In genomic region chr4:8538703-8539567, GRCh38 we compare ENCODE assay signal across 14 cellular contexts. TPM values are rescaled to one million over a fixed set of nuclear protein-coding genes. Genes with fewer than 3 reads are reported as not detected.
A peak's percentile ranks its signal among the peaks of the same experiment; 100 is the strongest.
DNase-seq lines count a peak whose midpoint lies in the region; TF ChIP-seq lines count a peak whose summit lies in the region.
"Had no signal": no experiment of that assay in that cellular context is flagged by ENCODE, and none has a peak within 500 bp of the region (broad histone marks: within the 10 kb centered on the region; RNA-seq: fewer than 3 reads in every experiment).

No MANE protein-coding gene starts in this region.

- H3K27ac ChIP-seq in H9 (ENCODE audit: insufficient read length, low read depth, low read length): no peak overlapping the region
- H3K27ac ChIP-seq: gastrocnemius medialis, HL-60, thoracic aorta had no signal

- H3K18ac ChIP-seq in H9 (ENCODE audit: insufficient read length, low read depth, low read length): no peak overlapping the region

- no peak overlapping the region for H3K4me2 ChIP-seq in H9 (ENCODE audit: insufficient read depth, insufficient read length, low read length)

- no peaks in the 10 kb centered on the region for H3K27me3 Mint-ChIP-seq in chondrocyte (ENCODE audit: low read depth)
- no peaks in the 10 kb centered on the region for H3K27me3 Mint-ChIP-seq in H9 (ENCODE audit: low read depth)

- in situ Hi-C loops in Caki2 (cut with HindIII; ENCODE audit: low pct_unique_long_range_greater_than_20kb, low sequenced_read_pairs): no loop called here

- no peaks in the 10 kb centered on the region for H3K79me2 ChIP-seq in H9 (ENCODE audit: insufficient read depth, low read length)

- H2BK120ac ChIP-seq in H9 (ENCODE audit: low read depth, low read length, poor library complexity, severe bottlenecking): no peak overlapping the region

- no peak overlapping the region for H3K56ac ChIP-seq in H9 (ENCODE audit: insufficient read length, low read depth, low read length)

- no peaks in the 10 kb centered on the region for H3K36me3 Mint-ChIP-seq in chondrocyte (ENCODE audit: low read depth)
- peaks cover 0 to 10% (median 7%) of the 10 kb centered on the region in 3 experiments; a peak in 4 of 7 replicates for H3K36me3 Mint-ChIP-seq in H9 (ENCODE audit: insufficient read depth in 1 of 3, low read depth in 3 of 3)

- H3T11ph ChIP-seq in H9 (ENCODE audit: low read length): no peak overlapping the region

- no peak overlapping the region for H3K9ac ChIP-seq in H9 (ENCODE audit: extremely low read depth, insufficient read length, low read length)

- H3K4me1 Mint-ChIP-seq in chondrocyte (ENCODE audit: low read depth) (peaks cover 13% of the 10 kb centered on the region), H9 (peaks cover 20% of the 10 kb centered on the region in 2 experiments)

- H2BK5ac ChIP-seq in H9 (ENCODE audit: insufficient read length, low read length): no peak overlapping the region

- no peaks in the 10 kb centered on the region for H3K79me1 ChIP-seq in H9 (ENCODE audit: insufficient read depth, low read depth, low read length, poor library complexity, severe bottlenecking)

- H2AK5ac ChIP-seq in H9 (ENCODE audit: insufficient read length, low read length): no peak overlapping the region

- no peak overlapping the region for H3K4me3 Mint-ChIP-seq in chondrocyte (ENCODE audit: unreplicated experiment)
- no peak overlapping the region for H3K4me3 Mint-ChIP-seq in H9
- H3K4me3 Mint-ChIP-seq: memory B cell had no signal

- no peak overlapping the region for H2BK12ac ChIP-seq in H9 (ENCODE audit: insufficient read length, low read depth, low read length)

- no peaks in the 10 kb centered on the region for H3K27me3 ChIP-seq in H9 (ENCODE audit: insufficient read depth, low read length)
- H3K27me3 ChIP-seq: gastrocnemius medialis had no signal

- no peak for TF ChIP-seq CTCF in chondrocyte (IDR thresholded peaks at IDR 0.05)
- TF ChIP-seq CTCF in H9 (conservative IDR thresholded peaks at IDR 0.05): no peak

- no peak overlapping the region for H2BK15ac ChIP-seq in H9 (ENCODE audit: low read depth, low read length)

- WGBS in H9 (ENCODE audit: extremely low coverage, insufficient read length, low lambda C conversion rate): no CpG with 5 or more reads among the region's 15 CpGs

- H3K14ac ChIP-seq in H9 (ENCODE audit: insufficient read depth, low read length): no peak overlapping the region; the same call in 1 of the 2 replicates

- H3K4ac ChIP-seq in H9 (ENCODE audit: low read depth, low read length): no peak overlapping the region

- DNase-seq in Caki2 (ENCODE audit: low read depth): peak; percentile 50
- peak; percentile 3 for DNase-seq in NCI-H460 (ENCODE audit: extremely low read depth, low read depth)
- peak; percentile 51 for DNase-seq in chondrocyte (ENCODE audit: low spot score)
- DNase-seq in myocyte (ENCODE audit: low read depth): peak; percentile 41
- DNase-seq in DMS79 treated with DMSO at 0.1 percent for 48 hours (lab: John Stamatoyannopoulos, UW): no peak
- DNase-seq in H9: no peak
- DNase-seq in SIG-M5 (lab: John Stamatoyannopoulos, UW): no peak
- no peak for DNase-seq in anterior cingulate cortex (lab: John Stamatoyannopoulos, UW)
- DNase-seq: activated CD8-positive, alpha-beta memory T cell treated with anti-CD3 and anti-CD28 coated beads, Interleukin-2, amount 50 U/mL, for 48 hours had no signal

- no peaks in the 10 kb centered on the region for H3K9me3 ChIP-seq in H9 (ENCODE audit: control insufficient read depth, low read depth, low read length)
- H3K9me3 ChIP-seq: gastrocnemius medialis, thoracic aorta had no signal

- no peak overlapping the region for H2AFZ ChIP-seq in H9 (ENCODE audit: low read length)

- H3K27ac Mint-ChIP-seq in chondrocyte (ENCODE audit: unreplicated experiment) (no peak overlapping the region), H9 (no peak overlapping the region; a peak in 1 of 7 replicates)
- H3K27ac Mint-ChIP-seq: memory B cell had no signal

- H3K9me3 Mint-ChIP-seq in chondrocyte (ENCODE audit: low read depth): no peaks in the 10 kb centered on the region
- H3K9me3 Mint-ChIP-seq in H9: peaks cover 5 to 9% of the 10 kb centered on the region in 2 experiments; a peak in 4 of 5 replicates

- no peaks in the 10 kb centered on the region for H4K20me1 ChIP-seq in H9 (ENCODE audit: control insufficient read depth, insufficient read depth, insufficient read length)

- no peak overlapping the region for H3K23ac ChIP-seq in H9 (ENCODE audit: insufficient read length, low read depth, low read length)

- H3K4me1 ChIP-seq in H9 (ENCODE audit: insufficient read depth, low read length): peaks cover 2% of the 10 kb centered on the region; the same call in 1 of the 2 replicates
- H3K4me1 ChIP-seq: gastrocnemius medialis had no signal

- H3K23me2 ChIP-seq in H9 (ENCODE audit: insufficient read length, low read depth, low read length, poor library complexity, severe bottlenecking): peaks cover 2% of the 10 kb centered on the region

- H4K5ac ChIP-seq in H9 (ENCODE audit: insufficient read length, low read depth, low read length): no peak overlapping the region

- no peak overlapping the region for H4K91ac ChIP-seq in H9 (ENCODE audit: insufficient read length, low read depth, low read length)

- H4K8ac ChIP-seq in H9 (replicated peaks; ENCODE audit: insufficient read length, low read depth, low read length): no peak overlapping the region

- no peak overlapping the region for H2BK20ac ChIP-seq in H9 (ENCODE audit: low read depth, low read length, poor library complexity, severe bottlenecking)

RNA-seq across cellular contexts. Expression of gene GPR78, which starts 41.3 kb away (rescaled TPM):
- total RNA-seq in Caki2 (2014; rRNA removed; shearing (Covaris generic); ENCODE audit: low replicate concordance): not detected in 2 replicates
- not detected in 2 replicates for total RNA-seq in NCI-H460 (2014; rRNA removed; shearing (Covaris generic))
- polyA plus RNA-seq in NCI-H460 (2014; cell fraction: nucleus; rRNA removed): not detected in 2 replicates
- total RNA-seq in chondrocyte: 0.15 to 1.2 TPM (median 0.44 TPM) in 3 replicates
- total RNA-seq in myocyte: 0.36 and 0.51 TPM in 2 replicates
- 0.63 TPM for polyA plus RNA-seq in myocyte (2012)
- total RNA-seq in H9 (2021): 3.1 and 3.4 TPM in 2 replicates
- total RNA-seq: gastrocnemius medialis, pulmonary artery endothelial cell, thoracic aorta had no signal

RNA-seq across cellular contexts. Expression of gene CPZ, which starts 53.6 kb away (rescaled TPM):
- not detected in 2 replicates for total RNA-seq in Caki2 (2014; rRNA removed; shearing (Covaris generic); ENCODE audit: low replicate concordance)
- 0.32 TPM in 1 of 2 replicates, not detected in the other for total RNA-seq in NCI-H460 (2014; rRNA removed; shearing (Covaris generic))
- 1.3 and 1.4 TPM in 2 replicates for polyA plus RNA-seq in NCI-H460 (2014; cell fraction: nucleus; rRNA removed)
- total RNA-seq in chondrocyte (8.9 to 22.2 TPM (median 9.5 TPM) in 3 replicates), myocyte (22.5 and 31.3 TPM in 2 replicates), H9 (2021) (36.4 and 37.3 TPM in 2 replicates)
- polyA plus RNA-seq in myocyte (2012): 30.6 TPM
- total RNA-seq: gastrocnemius medialis, pulmonary artery endothelial cell had no signal

Comparison
In these comparisons a context has a peak if more than half of its experiments do, and no peak if none do; other contexts are left out.
1. DNase-seq: peak in Caki2 (single experiment), NCI-H460 (single experiment), chondrocyte (single experiment) and myocyte (single experiment); none in DMS79 treated with DMSO at 0.1 percent for 48 hours (single experiment), H9 (single experiment), SIG-M5 (single experiment) and anterior cingulate cortex (0 of 58).